Comparison of ENCODE assay signal across 1 cellular context in genomic region chr3:5188419-5189405, GRCh38.
TF ChIP-seq lines count a peak whose summit lies in the region.

No MANE protein-coding gene starts in this region.

TF ChIP-seq in K562, 482 proteins besides CTCF, POLR2A, EP300 and RAD21 (continued from another document and continues in another):
- TF ChIP-seq, protein P1, sequence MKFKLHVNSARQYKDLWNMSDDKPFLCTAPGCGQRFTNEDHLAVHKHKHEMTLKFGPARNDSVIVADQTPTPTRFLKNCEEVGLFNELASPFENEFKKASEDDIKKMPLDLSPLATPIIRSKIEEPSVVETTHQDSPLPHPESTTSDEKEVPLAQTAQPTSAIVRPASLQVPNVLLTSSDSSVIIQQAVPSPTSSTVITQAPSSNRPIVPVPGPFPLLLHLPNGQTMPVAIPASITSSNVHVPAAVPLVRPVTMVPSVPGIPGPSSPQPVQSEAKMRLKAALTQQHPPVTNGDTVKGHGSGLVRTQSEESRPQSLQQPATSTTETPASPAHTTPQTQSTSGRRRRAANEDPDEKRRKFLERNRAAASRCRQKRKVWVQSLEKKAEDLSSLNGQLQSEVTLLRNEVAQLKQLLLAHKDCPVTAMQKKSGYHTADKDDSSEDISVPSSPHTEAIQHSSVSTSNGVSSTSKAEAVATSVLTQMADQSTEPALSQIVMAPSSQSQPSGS (CRISPR knock-in tag; IDR thresholded peaks at IDR 0.05), result no peak
- TF ChIP-seq SMAD1 (IDR thresholded peaks at IDR 0.05; ENCODE audit: low read depth, low read length, partially characterized antibody), result no peak
- TF ChIP-seq MTA1 (IDR thresholded peaks at IDR 0.05; ENCODE audit: borderline replicate concordance), result no peak
- TF ChIP-seq MECOM (CRISPR knock-in tag; IDR thresholded peaks at IDR 0.05), result no peak
- no peak for TF ChIP-seq ARHGAP35 (IDR thresholded peaks at IDR 0.05; ENCODE audit: partially characterized antibody)
- TF ChIP-seq KDM4B (IDR thresholded peaks at IDR 0.05; ENCODE audit: borderline replicate concordance in 2 of 2, low read depth in 1 of 2), result no peak
- TF ChIP-seq DNMT1 (IDR thresholded peaks at IDR 0.05), result no peak
- no peak for TF ChIP-seq NELFE (IDR thresholded peaks at IDR 0.05; ENCODE audit: insufficient read depth, insufficient read length)
- TF ChIP-seq FOSL1 (tag; conservative IDR thresholded peaks at IDR 0.05), result no peak
- TF ChIP-seq GABPB2 (CRISPR knock-in tag; conservative IDR thresholded peaks at IDR 0.05), result no peak
- no peak for TF ChIP-seq CHD4 (IDR thresholded peaks at IDR 0.05; ENCODE audit: insufficient read depth, insufficient replicate concordance, low read depth, low read length, poor library complexity, severe bottlenecking)
- TF ChIP-seq ETV1 (tag; conservative IDR thresholded peaks at IDR 0.05; ENCODE audit: low read depth), result no peak
- TF ChIP-seq MTA3 (IDR thresholded peaks at IDR 0.05; ENCODE audit: borderline replicate concordance), result 0 out of 2 replicates have a peak, but pooled peaks have one; percentile 12
- no peak for TF ChIP-seq ZNF398 (CRISPR knock-in tag; IDR thresholded peaks at IDR 0.05)
- TF ChIP-seq PHF20 (IDR thresholded peaks at IDR 0.05; ENCODE audit: partially characterized antibody), result peak; percentile 34
- no peak for TF ChIP-seq PHF21A (IDR thresholded peaks at IDR 0.05; ENCODE audit: borderline replicate concordance, low read depth)
- no peak for TF ChIP-seq XRCC3 (IDR thresholded peaks at IDR 0.05)
- 0 out of 2 replicates have a peak, but pooled peaks have one; percentile 47 for TF ChIP-seq FOXK1 (CRISPR knock-in tag; IDR thresholded peaks at IDR 0.05; ENCODE audit: borderline replicate concordance)
- no peak for TF ChIP-seq MTA2 (IDR thresholded peaks at IDR 0.05; ENCODE audit: low read depth)
- TF ChIP-seq HMGN3 (IDR thresholded peaks at IDR 0.05; ENCODE audit: borderline replicate concordance, extremely low read depth, insufficient read length, low read depth, low read length), result no peak
- no peak for TF ChIP-seq BCLAF1 (IDR thresholded peaks at IDR 0.05; ENCODE audit: borderline replicate concordance in 1 of 2, control insufficient read depth in 1 of 2, low read depth in 2 of 2, low read length in 1 of 2)
- no peak for TF ChIP-seq ZZZ3 (IDR thresholded peaks at IDR 0.05)
- TF ChIP-seq TCF15 (CRISPR knock-in tag; IDR thresholded peaks at IDR 0.05), result no peak
- no peak for TF ChIP-seq MITF (IDR thresholded peaks at IDR 0.05)
- TF ChIP-seq RBM14 (IDR thresholded peaks at IDR 0.05; ENCODE audit: borderline replicate concordance, insufficient read depth, low read depth, low read length), result no peak
- TF ChIP-seq MEF2D (tag; conservative IDR thresholded peaks at IDR 0.05; ENCODE audit: low read depth), result no peak; the same call in 1 of the 2 replicates
- no peak for TF ChIP-seq THAP7 (CRISPR knock-in tag; IDR thresholded peaks at IDR 0.05)
- TF ChIP-seq RUNX1 (IDR thresholded peaks at IDR 0.05; ENCODE audit: low read depth), result no peak
- no peak for TF ChIP-seq ZNF224 (CRISPR knock-in tag; IDR thresholded peaks at IDR 0.05)
- no peak; the same call in 1 of the 2 replicates for TF ChIP-seq HBP1 (CRISPR knock-in tag; IDR thresholded peaks at IDR 0.05)
- TF ChIP-seq EP400 (IDR thresholded peaks at IDR 0.05), result peak; percentile 27; the same call in 1 of the 2 replicates
- peak; percentile 50 for TF ChIP-seq DPF2 (IDR thresholded peaks at IDR 0.05)
- no peak for TF ChIP-seq ZBTB7A (IDR thresholded peaks at IDR 0.05; ENCODE audit: borderline replicate concordance, control insufficient read depth, low read depth, low read length)
- no peak for TF ChIP-seq PHB (CRISPR knock-in tag; IDR thresholded peaks at IDR 0.05)
- TF ChIP-seq ZNF778 (CRISPR knock-in tag; IDR thresholded peaks at IDR 0.05), result no peak
- no peak for TF ChIP-seq ZNF444 (CRISPR knock-in tag; IDR thresholded peaks at IDR 0.05)
- no peak for TF ChIP-seq MXD1 (CRISPR knock-in tag; IDR thresholded peaks at IDR 0.05; ENCODE audit: borderline replicate concordance, poor library complexity, severe bottlenecking)
- no peak for TF ChIP-seq ZKSCAN8 (CRISPR knock-in tag; IDR thresholded peaks at IDR 0.05)
- peak; percentile 35; the same call in 1 of the 2 replicates for TF ChIP-seq E2F4 (CRISPR knock-in tag; IDR thresholded peaks at IDR 0.05; ENCODE audit: low read depth)
- TF ChIP-seq BRF1 (IDR thresholded peaks at IDR 0.05; ENCODE audit: borderline replicate concordance, extremely low read depth, insufficient read length), result no peak
- peak; percentile 5; the same call in 1 of the 2 replicates for TF ChIP-seq GATAD2B (IDR thresholded peaks at IDR 0.05; ENCODE audit: borderline replicate concordance)
- TF ChIP-seq GTF2F1 (IDR thresholded peaks at IDR 0.05; ENCODE audit: low read depth, low read length), result no peak
- no peak for TF ChIP-seq EWSR1 (IDR thresholded peaks at IDR 0.05; ENCODE audit: borderline replicate concordance, low read depth, partially characterized antibody)
- TF ChIP-seq KAT2B (IDR thresholded peaks at IDR 0.05; ENCODE audit: low read depth, low read length), result no peak
- TF ChIP-seq SMARCA5 (IDR thresholded peaks at IDR 0.05), result no peak
- TF ChIP-seq, protein P2, sequence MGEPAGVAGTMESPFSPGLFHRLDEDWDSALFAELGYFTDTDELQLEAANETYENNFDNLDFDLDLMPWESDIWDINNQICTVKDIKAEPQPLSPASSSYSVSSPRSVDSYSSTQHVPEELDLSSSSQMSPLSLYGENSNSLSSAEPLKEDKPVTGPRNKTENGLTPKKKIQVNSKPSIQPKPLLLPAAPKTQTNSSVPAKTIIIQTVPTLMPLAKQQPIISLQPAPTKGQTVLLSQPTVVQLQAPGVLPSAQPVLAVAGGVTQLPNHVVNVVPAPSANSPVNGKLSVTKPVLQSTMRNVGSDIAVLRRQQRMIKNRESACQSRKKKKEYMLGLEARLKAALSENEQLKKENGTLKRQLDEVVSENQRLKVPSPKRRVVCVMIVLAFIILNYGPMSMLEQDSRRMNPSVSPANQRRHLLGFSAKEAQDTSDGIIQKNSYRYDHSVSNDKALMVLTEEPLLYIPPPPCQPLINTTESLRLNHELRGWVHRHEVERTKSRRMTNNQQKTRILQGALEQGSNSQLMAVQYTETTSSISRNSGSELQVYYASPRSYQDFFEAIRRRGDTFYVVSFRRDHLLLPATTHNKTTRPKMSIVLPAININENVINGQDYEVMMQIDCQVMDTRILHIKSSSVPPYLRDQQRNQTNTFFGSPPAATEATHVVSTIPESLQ (CRISPR knock-in tag; IDR thresholded peaks at IDR 0.05), result no peak
- TF ChIP-seq, protein P3, sequence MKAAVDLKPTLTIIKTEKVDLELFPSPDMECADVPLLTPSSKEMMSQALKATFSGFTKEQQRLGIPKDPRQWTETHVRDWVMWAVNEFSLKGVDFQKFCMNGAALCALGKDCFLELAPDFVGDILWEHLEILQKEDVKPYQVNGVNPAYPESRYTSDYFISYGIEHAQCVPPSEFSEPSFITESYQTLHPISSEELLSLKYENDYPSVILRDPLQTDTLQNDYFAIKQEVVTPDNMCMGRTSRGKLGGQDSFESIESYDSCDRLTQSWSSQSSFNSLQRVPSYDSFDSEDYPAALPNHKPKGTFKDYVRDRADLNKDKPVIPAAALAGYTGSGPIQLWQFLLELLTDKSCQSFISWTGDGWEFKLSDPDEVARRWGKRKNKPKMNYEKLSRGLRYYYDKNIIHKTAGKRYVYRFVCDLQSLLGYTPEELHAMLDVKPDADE (conservative IDR thresholded peaks at IDR 0.05; ENCODE audit: control insufficient read depth, low read depth, low read length), result no peak
- peak in 1 of 2 experiments; percentile 27; a peak in 1 of 3 replicates for TF ChIP-seq CBX3 (IDR thresholded peaks at IDR 0.05; ENCODE audit: borderline replicate concordance in 1 of 2, low read length in 2 of 2)
- TF ChIP-seq HLTF (IDR thresholded peaks at IDR 0.05), result no peak
- no peak; the same call in 1 of the 2 replicates for TF ChIP-seq ZNF740 (CRISPR knock-in tag; IDR thresholded peaks at IDR 0.05)
- TF ChIP-seq ZNF740 (tag; IDR thresholded peaks at IDR 0.05), result peak in 1 of 2 experiments; percentile 72; a peak in 1 of 4 replicates
